In genomic region chr17:38608648-38609047, GRCh38 we compare ENCODE assay signal across 16 cellular contexts. TPM values are rescaled to one million over a fixed set of nuclear protein-coding genes. Genes with fewer than 3 reads are reported as not detected.
DNase-seq lines count a peak whose midpoint lies in the region; ATAC-seq, FAIRE-seq and TF ChIP-seq lines count a peak whose summit lies in the region.
"Had no signal": no experiment of that assay in that cellular context is flagged by ENCODE, and none has a peak within 500 bp of the region (broad histone marks: within the 10 kb centered on the region; RNA-seq: fewer than 3 reads in every experiment).

No MANE protein-coding gene starts in this region.

- no peaks in the 10 kb centered on the region for H3K9me3 ChIP-seq in iPS DF 6.9 (ENCODE audit: control insufficient read depth, insufficient read depth, low read length)

- no peak for ATAC-seq in HG03565 (IDR thresholded peaks at IDR 0.05; ENCODE audit: unreplicated experiment)
- ATAC-seq: T-cell had no signal

- peaks cover 24% of the 10 kb centered on the region for H3K4me1 ChIP-seq in iPS DF 6.9 (ENCODE audit: control insufficient read depth, insufficient read depth, low read length)

- H3K27me3 Mint-ChIP-seq in type B pancreatic cell = peaks cover 39% of the 10 kb centered on the region

- no peaks in the 10 kb centered on the region for H3K36me3 Mint-ChIP-seq in type B pancreatic cell

- FAIRE-seq in D721Med (lab: Jason Lieb, UNC) = no peak
- FAIRE-seq: A204.1 had no signal

- peaks cover 12% of the 10 kb centered on the region for H3K4me1 Mint-ChIP-seq in type B pancreatic cell (ENCODE audit: unreplicated experiment)

- no peak for TF ChIP-seq CTCF in type B pancreatic cell (conservative IDR thresholded peaks at IDR 0.05)
- no peak for TF ChIP-seq CTCF in brain microvascular endothelial cell (IDR thresholded peaks at IDR 0.05; ENCODE audit: low read depth, low read length, missing control alignments)
- no peak for TF ChIP-seq CTCF in D721Med (IDR thresholded peaks at IDR 0.05; ENCODE audit: insufficient read depth, missing control alignments)

- no peak overlapping the region for H3K27ac Mint-ChIP-seq in type B pancreatic cell
- H3K27ac Mint-ChIP-seq: progenitor cell of endocrine pancreas had no signal

- no peaks in the 10 kb centered on the region for H3K36me3 ChIP-seq in iPS DF 6.9 (ENCODE audit: control insufficient read depth, insufficient read depth, low read length)
- H3K36me3 ChIP-seq in brain microvascular endothelial cell (replicated peaks) = no peaks in the 10 kb centered on the region

- in situ Hi-C loops in brain microvascular endothelial cell (cut with HindIII; ENCODE audit: low pct_ligation_motif_present, low sequenced_read_pairs) = no loop called here

- DNase-seq in NCI-H146 (lab: John Stamatoyannopoulos, UW) (peak; percentile 45), NCI-H146 treated with DMSO at 0.1 percent for 48 hours (lab: John Stamatoyannopoulos, UW; ENCODE audit: unreplicated experiment) (no peak), NCI-H510A treated with DMSO at 0.1 percent for 48 hours (lab: John Stamatoyannopoulos, UW) (peak; percentile 76), iPS DF 6.9 (ENCODE audit: low read depth, low spot score) (no peak), type B pancreatic cell (ENCODE audit: extremely low spot score, unreplicated experiment) (no peak), brain microvascular endothelial cell (no peak), D721Med (ENCODE audit: insufficient read length, low spot score) (no peak)
- DNase-seq: activated CD4-positive, alpha-beta T cell treated with anti-CD3 and anti-CD28 coated beads for 4 hours; dermis blood vessel endothelial cell; midbrain; T-cell; trophoblast cell had no signal

- H3K27me3 ChIP-seq in iPS DF 6.9 (ENCODE audit: control insufficient read depth, insufficient read depth, low read length) (peaks cover 5% of the 10 kb centered on the region; the same call in 1 of the 2 replicates), brain microvascular endothelial cell (replicated peaks) (peaks cover 51% of the 10 kb centered on the region)

- no peaks in the 10 kb centered on the region for H3K9me3 Mint-ChIP-seq in type B pancreatic cell

- peak overlapping the region; percentile 14 for H3K4me3 Mint-ChIP-seq in type B pancreatic cell

- no CpG with 5 or more reads among the region's 4 CpGs for WGBS in iPS DF 6.9 (ENCODE audit: insufficient coverage, insufficient read length)

- H3K27ac ChIP-seq in iPS DF 6.9 (ENCODE audit: low read length) = peak overlapping the region; percentile 33
- no peak overlapping the region for H3K27ac ChIP-seq in brain microvascular endothelial cell
- H3K27ac ChIP-seq: HL-60 had no signal

- H3K4me3 ChIP-seq in iPS DF 6.9 (ENCODE audit: low read length) (no peak overlapping the region), brain microvascular endothelial cell (ENCODE audit: low read depth, low read length) (no peak overlapping the region)

RNA-seq across cellular contexts. Expression of gene SRCIN1, which starts 2.9 kb away (rescaled TPM):
- 8.3 and 11.9 TPM in 2 replicates for total RNA-seq in type B pancreatic cell (ENCODE audit: low replicate concordance)

Comparison
In these comparisons a context has a peak if more than half of its experiments do, and no peak if none do; other contexts are left out.
1. DNase-seq: peak in NCI-H146 (single experiment) and NCI-H510A treated with DMSO at 0.1 percent for 48 hours (single experiment); none in NCI-H146 treated with DMSO at 0.1 percent for 48 hours (single experiment), iPS DF 6.9 (single experiment), type B pancreatic cell (single experiment), brain microvascular endothelial cell (single experiment) and D721Med (single experiment).